ENCODE assay signal across 23 cellular contexts in the genomic region with DNA sequence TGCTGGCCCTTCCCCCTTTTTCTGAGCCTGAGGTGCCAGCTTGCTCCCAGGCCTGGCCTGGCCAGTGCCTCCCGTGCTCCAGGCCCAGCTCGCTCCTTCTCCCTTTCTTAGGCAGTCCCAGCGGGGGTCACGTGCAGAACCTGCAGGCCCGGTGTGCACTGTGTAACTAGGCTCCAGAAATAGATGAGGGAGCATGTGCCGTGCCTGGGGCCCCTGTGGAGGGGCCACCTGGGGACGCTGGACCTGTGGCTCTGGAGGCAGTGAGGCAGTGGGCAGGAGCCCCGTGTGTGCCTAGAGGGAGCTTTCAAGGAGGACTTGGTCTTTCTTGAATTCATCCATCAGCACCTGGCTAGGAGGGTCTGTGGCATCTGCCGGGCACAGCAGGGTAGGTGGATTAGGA. TPM values are rescaled to one million over a fixed set of nuclear protein-coding genes. Genes with fewer than 3 reads are reported as not detected.
"Had no signal": no experiment of that assay in that cellular context is flagged by ENCODE, and none has a peak within 500 bp of the region (broad histone marks: within the 10 kb centered on the region; RNA-seq: fewer than 3 reads in every experiment).

No MANE protein-coding gene starts in this region.

- H3K27ac Mint-ChIP-seq: activated CD4-positive, alpha-beta T cell treated with anti-CD3 and anti-CD28 coated beads, Interleukin-2, amount 10 ng/mL, durations not matched to agents 7 days and 5 days; activated naive CD4-positive, alpha-beta T cell treated with anti-CD3 and anti-CD28 coated beads for 36 hours; immature natural killer cell; mesothelial cell of epicardium; stimulated activated naive B cell treated with anti-CD40 and anti-IgM and Interleukin-4, amounts not matched to agents 10 μg/mL and 1 μg/mL and 100 μg/mL, for 72 hours had no signal

- ATAC-seq: activated T-cell treated with anti-CD3 and anti-CD28 coated beads, Interleukin-2, amount 50 U/mL, for 4 hours; gastrocnemius medialis; stimulated activated naive B cell treated with anti-CD40 and anti-IgM and Interleukin-4, amounts not matched to agents 10 μg/mL and 1 μg/mL and 100 μg/mL, for 72 hours had no signal

- H3K9me3 ChIP-seq: gastrocnemius medialis, heart right ventricle, uterus had no signal

- H3K36me3 ChIP-seq: uterus had no signal

- H3K9me3 Mint-ChIP-seq: activated CD4-positive, alpha-beta T cell treated with anti-CD3 and anti-CD28 coated beads, Interleukin-2, amount 10 ng/mL, durations not matched to agents 7 days and 5 days; activated naive CD4-positive, alpha-beta T cell treated with anti-CD3 and anti-CD28 coated beads for 36 hours; activated T-cell treated with anti-CD3 and anti-CD28 coated beads, Interleukin-2, amount 50 U/mL, for 4 hours; central memory CD8-positive, alpha-beta T cell; immature natural killer cell had no signal

- H3K4me1 ChIP-seq: gastrocnemius medialis, uterus had no signal

- H3K4me3 ChIP-seq: coronary artery, gastrocnemius medialis, lung, smooth muscle cell, uterus had no signal

- DNase-seq: activated CD4-positive, alpha-beta T cell treated with anti-CD3 and anti-CD28 coated beads, Interleukin-2, amount 10 ng/mL, durations not matched to agents 7 days and 5 days; activated CD4-positive, CD25-positive, alpha-beta regulatory T cell; activated CD8-positive, alpha-beta memory T cell treated with anti-CD3 and anti-CD28 coated beads, Interleukin-2, amount 50 U/mL, for 4 hours; activated naive CD4-positive, alpha-beta T cell treated with anti-CD3 and anti-CD28 coated beads for 36 hours; activated T-cell treated with anti-CD3 and anti-CD28 coated beads, Interleukin-2, amount 50 U/mL, for 4 hours; aorta; brain microvascular endothelial cell; erythroblast; gastrocnemius medialis; heart right ventricle; immature natural killer cell; stimulated activated CD4-positive, alpha-beta T cell treated with anti-CD3 and anti-CD28 coated beads, Interleukin-4, amount 100 ng/mL, for 24 hours; stimulated activated naive B cell treated with anti-CD40 and anti-IgM and Interleukin-4, amounts not matched to agents 10 μg/mL and 1 μg/mL and 100 μg/mL, for 72 hours; T-helper 1 cell; T1000; uterus had no signal

- H3K27me3 Mint-ChIP-seq: activated CD4-positive, alpha-beta T cell treated with anti-CD3 and anti-CD28 coated beads, Interleukin-2, amount 10 ng/mL, durations not matched to agents 7 days and 5 days; central memory CD8-positive, alpha-beta T cell; stimulated activated naive B cell treated with anti-CD40 and anti-IgM and Interleukin-4, amounts not matched to agents 10 μg/mL and 1 μg/mL and 100 μg/mL, for 72 hours had no signal

- H3K4me3 Mint-ChIP-seq: activated CD4-positive, alpha-beta T cell treated with anti-CD3 and anti-CD28 coated beads, Interleukin-2, amount 10 ng/mL, durations not matched to agents 7 days and 5 days; activated naive CD4-positive, alpha-beta T cell treated with anti-CD3 and anti-CD28 coated beads for 36 hours; activated T-cell treated with anti-CD3 and anti-CD28 coated beads, Interleukin-2, amount 50 U/mL, for 4 hours; central memory CD8-positive, alpha-beta T cell; immature natural killer cell; mesothelial cell of epicardium; stimulated activated naive B cell treated with anti-CD40 and anti-IgM and Interleukin-4, amounts not matched to agents 10 μg/mL and 1 μg/mL and 100 μg/mL, for 72 hours had no signal

- H3K27ac ChIP-seq: brain microvascular endothelial cell, gastrocnemius medialis, uterus had no signal

- H3K27me3 ChIP-seq: brain microvascular endothelial cell, gastrocnemius medialis, heart right ventricle, uterus had no signal

RNA-seq across cellular contexts. Expression of gene ANO9, which starts 19.8 kb away (rescaled TPM):
- total RNA-seq: osteocyte had no signal
- polyA plus RNA-seq: neural cell had no signal
